Comparison of ENCODE assay signal across 14 cellular contexts in genomic region chr3:138397983-138398382, GRCh38. TPM values are rescaled to one million over a fixed set of nuclear protein-coding genes. Genes with fewer than 3 reads are reported as not detected.
A peak's percentile ranks its signal among the peaks of the same experiment; 100 is the strongest.
DNase-seq lines count a peak whose midpoint lies in the region; ATAC-seq and TF ChIP-seq lines count a peak whose summit lies in the region.
"Had no signal": no experiment of that assay in that cellular context is flagged by ENCODE, and none has a peak within 500 bp of the region (broad histone marks: within the 10 kb centered on the region; RNA-seq: fewer than 3 reads in every experiment).

No MANE protein-coding gene starts in this region.

- H3K27ac ChIP-seq in VCaP = no peak overlapping the region
- no peak overlapping the region for H3K27ac ChIP-seq in foreskin keratinocyte

- peak; percentile 19 for TF ChIP-seq CTCF in GM13977 (IDR thresholded peaks at IDR 0.05; ENCODE audit: extremely low read depth, insufficient read depth, missing control alignments)
- TF ChIP-seq CTCF in VCaP (conservative IDR thresholded peaks at IDR 0.05) = peak; percentile 11; the same call in 1 of the 2 replicates
- TF ChIP-seq CTCF in foreskin keratinocyte (conservative IDR thresholded peaks at IDR 0.05) = peak; percentile 43

- DNase-seq in 8988T = peak; percentile 48
- peak; percentile 25 for DNase-seq in GM13977 (ENCODE audit: low spot score)
- no peak for DNase-seq in foreskin keratinocyte
- DNase-seq in activated CD4-positive, alpha-beta T cell treated with anti-CD3 and anti-CD28 coated beads for 4 hours = no peak
- no peak for DNase-seq in T-helper 2 cell
- DNase-seq in NCI-H1105 treated with DMSO at 0.1 percent for 48 hours (lab: John Stamatoyannopoulos, UW) = no peak
- DNase-seq in T-helper 9 cell = no peak
- DNase-seq: activated CD4-positive, alpha-beta T cell treated with anti-CD3 and anti-CD28 coated beads, Interleukin-2, amount 50 U/mL, for 4 hours; naive thymus-derived CD8-positive, alpha-beta T cell; NCI-H187; SHP77 treated with DMSO at 0.1 percent for 48 hours; stimulated activated CD4-positive, alpha-beta T cell treated with anti-CD3 and anti-CD28 coated beads, Interleukin-2, amount 100 ng/mL, for 48 hours had no signal

- H3K27me3 ChIP-seq in foreskin keratinocyte = no peaks in the 10 kb centered on the region

- in situ Hi-C loops in GM13977 (cut with MboI; ENCODE audit: low pct_unique_long_range_greater_than_20kb, low sequenced_read_pairs, unreplicated experiment) = no loop called here

- no peak for ATAC-seq in foreskin keratinocyte
- ATAC-seq: K562; naive thymus-derived CD8-positive, alpha-beta T cell had no signal

- no peaks in the 10 kb centered on the region for H3K4me1 ChIP-seq in foreskin keratinocyte

RNA-seq across cellular contexts. Expression of gene ESYT3, which starts 36.4 kb away (rescaled TPM):
- 0.78 and 0.92 TPM in 2 replicates for total RNA-seq in foreskin keratinocyte
- 0.29 and 0.39 TPM in 2 replicates for polyA plus RNA-seq in foreskin keratinocyte
- total RNA-seq: K562 had no signal
- polyA plus RNA-seq: K562; naive thymus-derived CD8-positive, alpha-beta T cell had no signal

RNA-seq across cellular contexts. Expression of gene MRAS, which starts 49.6 kb away (rescaled TPM):
- total RNA-seq in foreskin keratinocyte = 2.9 and 6.3 TPM in 2 replicates
- polyA plus RNA-seq in foreskin keratinocyte = 1.4 and 2.4 TPM in 2 replicates
- polyA plus RNA-seq: naive thymus-derived CD8-positive, alpha-beta T cell had no signal

Comparison
In these comparisons a context has a peak if more than half of its experiments do, and no peak if none do; other contexts are left out.
1. DNase-seq: peak in 8988T (single experiment) and GM13977 (single experiment); none in foreskin keratinocyte (0 of 2), activated CD4-positive, alpha-beta T cell treated with anti-CD3 and anti-CD28 coated beads for 4 hours (0 of 2), T-helper 2 cell (0 of 5), NCI-H1105 treated with DMSO at 0.1 percent for 48 hours (single experiment) and T-helper 9 cell (single experiment).
2. Peak in every context shown above with its lines, with median percentiles within 50 percentile points of each other: CTCF ChIP-seq.